Comparison of ENCODE assay signal across 10 cellular contexts in the genomic region with DNA sequence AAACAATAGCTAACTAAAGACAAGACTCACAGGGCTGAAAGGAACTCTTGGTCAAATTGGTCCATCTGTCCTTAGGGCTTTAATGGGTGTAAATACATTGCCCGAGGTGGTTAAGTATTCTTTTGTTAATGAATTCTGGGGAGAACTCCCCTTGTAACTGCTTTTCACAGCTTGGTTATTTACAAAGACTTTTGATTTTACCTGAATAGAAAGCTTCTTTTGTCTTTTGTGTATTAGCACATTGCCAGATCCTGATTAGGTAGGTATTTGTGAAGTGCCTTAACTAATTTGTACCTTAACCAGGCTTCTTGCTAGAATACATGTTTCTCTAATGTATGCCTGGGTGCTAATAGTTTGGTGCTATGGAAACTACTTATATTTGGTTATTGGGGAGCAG. TPM values are rescaled to one million over a fixed set of nuclear protein-coding genes. Genes with fewer than 3 reads are reported as not detected.
DNase-seq lines count a peak whose midpoint lies in the region; ATAC-seq and TF ChIP-seq lines count a peak whose summit lies in the region.
"Had no signal": no experiment of that assay in that cellular context is flagged by ENCODE, and none has a peak within 500 bp of the region (broad histone marks: within the 10 kb centered on the region; RNA-seq: fewer than 3 reads in every experiment).

No MANE protein-coding gene starts in this region.

- H3K4me3 ChIP-seq in skin epidermis = no peak overlapping the region

- POLR2A ChIA-PET in WTC11 (lab: Charles Lee) = interaction anchor here (0.7 to 2.3 kb wide), 4 partner anchors 11 to 222 kb away, joined by 3 to 9 read pairs (median 5); a partner anchor contains a TSS

- peak overlapping the region; percentile 66 for H3K27ac Mint-ChIP-seq in HFFc6
- H3K27ac Mint-ChIP-seq in WTC11 = no peak overlapping the region
- peak overlapping the region; percentile 53 for H3K27ac Mint-ChIP-seq in glutamatergic neuron (ENCODE audit: unreplicated experiment)

- H3K9me3 Mint-ChIP-seq in HFFc6 (no peaks in the 10 kb centered on the region), WTC11 (no peaks in the 10 kb centered on the region), glutamatergic neuron (ENCODE audit: unreplicated experiment) (peaks cover 2% of the 10 kb centered on the region)

- CTCF ChIA-PET in WTC11 (lab: Charles Lee) = interaction anchor here (0.7 to 2.4 kb wide), 5 partner anchors 14 to 199 kb away, joined by 3 to 9 read pairs (median 4); a partner anchor contains a TSS

- H3K4me1 Mint-ChIP-seq in HFFc6 (ENCODE audit: low read depth) (peaks cover 83% of the 10 kb centered on the region), WTC11 (peaks cover 78% of the 10 kb centered on the region), glutamatergic neuron (ENCODE audit: low read depth, unreplicated experiment) (peaks cover 29% of the 10 kb centered on the region)

- DNase-seq in HFFc6 = no peak
- DNase-seq in WTC11 (ENCODE audit: low spot score) = no peak
- no peak for DNase-seq in glutamatergic neuron
- DNase-seq in NCI-H2196 (lab: John Stamatoyannopoulos, UW; ENCODE audit: unreplicated experiment) = no peak
- DNase-seq in NCI-H1092 (lab: John Stamatoyannopoulos, UW) = no peak
- DNase-seq in GOT3 (lab: John Stamatoyannopoulos, UW) = no peak
- DNase-seq: activated CD8-positive, alpha-beta memory T cell treated with anti-CD3 and anti-CD28 coated beads for 24 hours; NCI-H2029 had no signal

- ATAC-seq in WTC11 (peak; percentile 50), HG02938 (IDR thresholded peaks at IDR 0.05; ENCODE audit: unreplicated experiment) (no peak)

- H3K27ac ChIP-seq in skin epidermis = peak overlapping the region in 16 of 21 experiments; percentile 18 to 96 (median 52)

- H3K36me3 Mint-ChIP-seq in HFFc6 (ENCODE audit: low read depth) (peaks cover 61% of the 10 kb centered on the region), WTC11 (peaks cover 11% of the 10 kb centered on the region), glutamatergic neuron (ENCODE audit: unreplicated experiment) (no peaks in the 10 kb centered on the region)

- H3K4me3 Mint-ChIP-seq in HFFc6 = peak overlapping the region; percentile 21; the same call in 1 of the 2 replicates
- H3K4me3 Mint-ChIP-seq in WTC11 = 0 out of 2 replicates have a peak overlapping the region, but pooled peaks have one; percentile 8
- peak overlapping the region; percentile 11 for H3K4me3 Mint-ChIP-seq in glutamatergic neuron (ENCODE audit: unreplicated experiment)

- H3K27me3 Mint-ChIP-seq in HFFc6 (ENCODE audit: insufficient read depth) = peaks cover 5% of the 10 kb centered on the region
- H3K27me3 Mint-ChIP-seq in WTC11 (ENCODE audit: low read depth) = peaks cover 26% of the 10 kb centered on the region
- H3K27me3 Mint-ChIP-seq in glutamatergic neuron (ENCODE audit: unreplicated experiment) = peaks cover 3% of the 10 kb centered on the region

- no peak for TF ChIP-seq CTCF in HFFc6 (IDR thresholded peaks at IDR 0.05)
- TF ChIP-seq CTCF in WTC11 (IDR thresholded peaks at IDR 0.05) = no peak
- no peak for TF ChIP-seq CTCF in glutamatergic neuron (IDR thresholded peaks at IDR 0.05; ENCODE audit: partially characterized antibody, unreplicated experiment)

TF ChIP-seq in WTC11, 78 proteins besides CTCF, POLR2A, EP300 and RAD21 (continues in another document):
- TF ChIP-seq NFYB (CRISPR knock-in tag; conservative IDR thresholded peaks at IDR 0.05; ENCODE audit: low read depth) (no peak), RELA (CRISPR knock-in tag; IDR thresholded peaks at IDR 0.05; ENCODE audit: borderline replicate concordance) (no peak), ZNF416 (CRISPR knock-in tag; IDR thresholded peaks at IDR 0.05) (no peak), CBFB (CRISPR knock-in tag; IDR thresholded peaks at IDR 0.05; ENCODE audit: low read depth) (no peak), NR1H2 (CRISPR knock-in tag; IDR thresholded peaks at IDR 0.05) (no peak), NFE2L1 (CRISPR knock-in tag; IDR thresholded peaks at IDR 0.05) (no peak), FOXK1 (CRISPR knock-in tag; IDR thresholded peaks at IDR 0.05) (no peak), TEAD1 (CRISPR knock-in tag; IDR thresholded peaks at IDR 0.05) (no peak)
- TF ChIP-seq, protein P1, sequence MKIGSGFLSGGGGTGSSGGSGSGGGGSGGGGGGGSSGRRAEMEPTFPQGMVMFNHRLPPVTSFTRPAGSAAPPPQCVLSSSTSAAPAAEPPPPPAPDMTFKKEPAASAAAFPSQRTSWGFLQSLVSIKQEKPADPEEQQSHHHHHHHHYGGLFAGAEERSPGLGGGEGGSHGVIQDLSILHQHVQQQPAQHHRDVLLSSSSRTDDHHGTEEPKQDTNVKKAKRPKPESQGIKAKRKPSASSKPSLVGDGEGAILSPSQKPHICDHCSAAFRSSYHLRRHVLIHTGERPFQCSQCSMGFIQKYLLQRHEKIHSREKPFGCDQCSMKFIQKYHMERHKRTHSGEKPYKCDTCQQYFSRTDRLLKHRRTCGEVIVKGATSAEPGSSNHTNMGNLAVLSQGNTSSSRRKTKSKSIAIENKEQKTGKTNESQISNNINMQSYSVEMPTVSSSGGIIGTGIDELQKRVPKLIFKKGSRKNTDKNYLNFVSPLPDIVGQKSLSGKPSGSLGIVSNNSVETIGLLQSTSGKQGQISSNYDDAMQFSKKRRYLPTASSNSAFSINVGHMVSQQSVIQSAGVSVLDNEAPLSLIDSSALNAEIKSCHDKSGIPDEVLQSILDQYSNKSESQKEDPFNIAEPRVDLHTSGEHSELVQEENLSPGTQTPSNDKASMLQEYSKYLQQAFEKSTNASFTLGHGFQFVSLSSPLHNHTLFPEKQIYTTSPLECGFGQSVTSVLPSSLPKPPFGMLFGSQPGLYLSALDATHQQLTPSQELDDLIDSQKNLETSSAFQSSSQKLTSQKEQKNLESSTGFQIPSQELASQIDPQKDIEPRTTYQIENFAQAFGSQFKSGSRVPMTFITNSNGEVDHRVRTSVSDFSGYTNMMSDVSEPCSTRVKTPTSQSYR (CRISPR knock-in tag; IDR thresholded peaks at IDR 0.05) = no peak
- TF ChIP-seq, protein P2, sequence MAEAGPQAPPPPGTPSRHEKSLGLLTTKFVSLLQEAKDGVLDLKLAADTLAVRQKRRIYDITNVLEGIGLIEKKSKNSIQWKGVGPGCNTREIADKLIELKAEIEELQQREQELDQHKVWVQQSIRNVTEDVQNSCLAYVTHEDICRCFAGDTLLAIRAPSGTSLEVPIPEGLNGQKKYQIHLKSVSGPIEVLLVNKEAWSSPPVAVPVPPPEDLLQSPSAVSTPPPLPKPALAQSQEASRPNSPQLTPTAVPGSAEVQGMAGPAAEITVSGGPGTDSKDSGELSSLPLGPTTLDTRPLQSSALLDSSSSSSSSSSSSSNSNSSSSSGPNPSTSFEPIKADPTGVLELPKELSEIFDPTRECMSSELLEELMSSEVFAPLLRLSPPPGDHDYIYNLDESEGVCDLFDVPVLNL (CRISPR knock-in tag; IDR thresholded peaks at IDR 0.05; ENCODE audit: borderline replicate concordance, low read depth) = no peak
- TF ChIP-seq, protein P3, sequence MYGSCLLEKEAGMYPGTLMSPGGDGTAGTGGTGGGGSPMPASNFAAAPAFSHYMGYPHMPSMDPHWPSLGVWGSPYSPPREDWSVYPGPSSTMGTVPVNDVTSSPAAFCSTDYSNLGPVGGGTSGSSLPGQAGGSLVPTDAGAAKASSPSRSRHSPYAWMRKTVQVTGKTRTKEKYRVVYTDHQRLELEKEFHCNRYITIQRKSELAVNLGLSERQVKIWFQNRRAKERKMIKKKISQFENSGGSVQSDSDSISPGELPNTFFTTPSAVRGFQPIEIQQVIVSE (CRISPR knock-in tag; IDR thresholded peaks at IDR 0.05; ENCODE audit: borderline replicate concordance) = no peak
- TF ChIP-seq, protein P4, sequence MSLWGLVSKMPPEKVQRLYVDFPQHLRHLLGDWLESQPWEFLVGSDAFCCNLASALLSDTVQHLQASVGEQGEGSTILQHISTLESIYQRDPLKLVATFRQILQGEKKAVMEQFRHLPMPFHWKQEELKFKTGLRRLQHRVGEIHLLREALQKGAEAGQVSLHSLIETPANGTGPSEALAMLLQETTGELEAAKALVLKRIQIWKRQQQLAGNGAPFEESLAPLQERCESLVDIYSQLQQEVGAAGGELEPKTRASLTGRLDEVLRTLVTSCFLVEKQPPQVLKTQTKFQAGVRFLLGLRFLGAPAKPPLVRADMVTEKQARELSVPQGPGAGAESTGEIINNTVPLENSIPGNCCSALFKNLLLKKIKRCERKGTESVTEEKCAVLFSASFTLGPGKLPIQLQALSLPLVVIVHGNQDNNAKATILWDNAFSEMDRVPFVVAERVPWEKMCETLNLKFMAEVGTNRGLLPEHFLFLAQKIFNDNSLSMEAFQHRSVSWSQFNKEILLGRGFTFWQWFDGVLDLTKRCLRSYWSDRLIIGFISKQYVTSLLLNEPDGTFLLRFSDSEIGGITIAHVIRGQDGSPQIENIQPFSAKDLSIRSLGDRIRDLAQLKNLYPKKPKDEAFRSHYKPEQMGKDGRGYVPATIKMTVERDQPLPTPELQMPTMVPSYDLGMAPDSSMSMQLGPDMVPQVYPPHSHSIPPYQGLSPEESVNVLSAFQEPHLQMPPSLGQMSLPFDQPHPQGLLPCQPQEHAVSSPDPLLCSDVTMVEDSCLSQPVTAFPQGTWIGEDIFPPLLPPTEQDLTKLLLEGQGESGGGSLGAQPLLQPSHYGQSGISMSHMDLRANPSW (CRISPR knock-in tag; conservative IDR thresholded peaks at IDR 0.05; ENCODE audit: low read depth) = no peak
- TF ChIP-seq, protein P5, sequence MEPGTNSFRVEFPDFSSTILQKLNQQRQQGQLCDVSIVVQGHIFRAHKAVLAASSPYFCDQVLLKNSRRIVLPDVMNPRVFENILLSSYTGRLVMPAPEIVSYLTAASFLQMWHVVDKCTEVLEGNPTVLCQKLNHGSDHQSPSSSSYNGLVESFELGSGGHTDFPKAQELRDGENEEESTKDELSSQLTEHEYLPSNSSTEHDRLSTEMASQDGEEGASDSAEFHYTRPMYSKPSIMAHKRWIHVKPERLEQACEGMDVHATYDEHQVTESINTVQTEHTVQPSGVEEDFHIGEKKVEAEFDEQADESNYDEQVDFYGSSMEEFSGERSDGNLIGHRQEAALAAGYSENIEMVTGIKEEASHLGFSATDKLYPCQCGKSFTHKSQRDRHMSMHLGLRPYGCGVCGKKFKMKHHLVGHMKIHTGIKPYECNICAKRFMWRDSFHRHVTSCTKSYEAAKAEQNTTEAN (CRISPR knock-in tag; IDR thresholded peaks at IDR 0.05) = no peak

RNA-seq across cellular contexts. Expression of a gene that starts 14.0 kb away (rescaled TPM):
- 10 to 100 TPM; 47.5 to 65.3 (median 57.2) TPM for total RNA-seq in HFFc6 (2021; fragmentation: NEBNext Ultra II Directional; extraction: Animal tissue kit (Norgen Biotek cat#: 25700))
- total RNA-seq in WTC11 (2021) (75.8 to 101 TPM (median 87.6 TPM) in 3 replicates), glutamatergic neuron (ENCODE audit: unreplicated experiment) (201 TPM)
